8 cellular contexts compared by ENCODE assay signal in the genomic region with DNA sequence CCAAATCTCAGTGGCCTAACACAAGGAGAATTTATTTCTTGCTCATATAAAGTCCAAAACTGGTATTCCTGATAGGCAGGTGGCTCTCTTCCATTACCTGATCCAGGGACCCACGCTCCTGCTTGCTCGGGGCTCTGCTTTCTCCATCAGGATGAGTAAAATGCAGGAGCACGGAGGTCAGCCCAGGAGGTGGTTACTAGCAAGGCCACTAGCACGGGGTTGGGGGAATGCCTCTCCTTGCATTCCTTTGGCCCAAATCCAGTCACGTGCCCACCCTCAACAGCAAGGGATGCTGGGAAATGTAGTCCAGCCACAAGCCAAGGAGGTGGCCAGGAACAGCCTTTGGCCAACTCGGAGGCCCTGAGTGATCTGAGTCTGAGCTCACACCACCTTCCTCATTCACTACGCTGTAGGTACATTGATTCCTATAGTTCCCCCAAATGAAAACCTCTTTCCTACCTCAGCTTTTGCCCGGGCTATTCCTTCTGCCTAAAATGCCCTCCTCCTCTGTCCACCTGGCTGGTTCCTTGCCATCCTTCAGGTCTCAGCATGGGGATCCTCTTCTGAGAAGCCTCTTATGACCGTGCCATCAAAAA. TPM values are rescaled to one million over a fixed set of nuclear protein-coding genes. Genes with fewer than 3 reads are reported as not detected.
DNase-seq lines count a peak whose midpoint lies in the region; ATAC-seq and TF ChIP-seq lines count a peak whose summit lies in the region.

No MANE protein-coding gene starts in this region.

- no peak overlapping the region for H3K9ac ChIP-seq in trophoblast cell (ENCODE audit: low read length)

- H4K8ac ChIP-seq in trophoblast cell (ENCODE audit: low read depth, low read length) = no peak overlapping the region

- no peaks in the 10 kb centered on the region for H3K36me3 ChIP-seq in trophoblast cell (ENCODE audit: control insufficient read depth in 1 of 2, insufficient read depth in 2 of 2, low read length in 2 of 2)

- H3K4me3 ChIP-seq in trophoblast cell (ENCODE audit: low read depth, low read length) = no peak overlapping the region

- DNase-seq in CMK (ENCODE audit: low read depth) (peak; percentile 45), HEK293T (ENCODE audit: extremely low spot score) (peak; percentile 88), RWPE1 (ENCODE audit: low spot score) (peak; percentile 38), foreskin keratinocyte (peak in 1 of 2 donors; percentile 55), trophoblast cell (peak; percentile 87 to 88)

- ATAC-seq in foreskin keratinocyte (peak; percentile 56), GM18520 (IDR thresholded peaks at IDR 0.05; ENCODE audit: unreplicated experiment) (no peak), GM21786 (IDR thresholded peaks at IDR 0.05; ENCODE audit: unreplicated experiment) (no peak), HG03342 (IDR thresholded peaks at IDR 0.05; ENCODE audit: unreplicated experiment) (no peak)

- H2BK5ac ChIP-seq in trophoblast cell (ENCODE audit: low read depth, low read length, poor library complexity) = no peak overlapping the region

- TF ChIP-seq CTCF in RWPE1 (conservative IDR thresholded peaks at IDR 0.05; ENCODE audit: low read depth) (no peak), foreskin keratinocyte (conservative IDR thresholded peaks at IDR 0.05) (no peak)

- no peak overlapping the region for H2AFZ ChIP-seq in trophoblast cell (ENCODE audit: insufficient read depth, low read length, poor library complexity)

- H2AK5ac ChIP-seq in trophoblast cell (ENCODE audit: low read length) = no peak overlapping the region

- H4K91ac ChIP-seq in trophoblast cell (ENCODE audit: low read depth, low read length) = no peak overlapping the region

- H3K27me3 ChIP-seq in foreskin keratinocyte (no peaks in the 10 kb centered on the region), trophoblast cell (ENCODE audit: insufficient read depth, low read length) (no peaks in the 10 kb centered on the region)

- CTCF ChIA-PET in HEK293T (lab: Yijun Ruan, JAX) = interaction anchor here (0.8 to 1.0 kb wide), 2 partner anchors 82 to 103 kb away, joined by 3 to 5 read pairs; no protein-coding TSS in a partner anchor
- CTCF ChIA-PET in RWPE1 (lab: Yijun Ruan, JAX) = no interaction called here

- H3K23ac ChIP-seq in trophoblast cell (ENCODE audit: low read length) = no peak overlapping the region

- H3K4ac ChIP-seq in trophoblast cell (ENCODE audit: low read depth, low read length) = no peak overlapping the region

- H3K4me2 ChIP-seq in trophoblast cell (ENCODE audit: low read length) = peak overlapping the region; percentile 50

- WGBS in trophoblast cell (ENCODE audit: extremely low coverage, insufficient coverage, insufficient read length) = no CpG with 5 or more reads among the region's 9 CpGs

- H3K4me1 ChIP-seq in foreskin keratinocyte = peaks cover 15% of the 10 kb centered on the region
- H3K4me1 ChIP-seq in trophoblast cell (ENCODE audit: control insufficient read depth in 1 of 2, insufficient read depth in 2 of 2, low read length in 2 of 2) = peaks cover 1 to 3% of the 10 kb centered on the region in 2 experiments

- H3K79me1 ChIP-seq in trophoblast cell (ENCODE audit: low read length) = peaks cover 5% of the 10 kb centered on the region

- no peak overlapping the region for H3K27ac ChIP-seq in RWPE1
- no peak overlapping the region for H3K27ac ChIP-seq in foreskin keratinocyte
- H3K27ac ChIP-seq in trophoblast cell (ENCODE audit: low read depth, low read length) = no peak overlapping the region

- no peak overlapping the region for H3K14ac ChIP-seq in trophoblast cell (ENCODE audit: low read length)

- POLR2A ChIA-PET in HEK293T (lab: Yijun Ruan, JAX) (interaction anchor here (0.6 to 1.5 kb wide), 2 partner anchors 14 to 25 kb away, joined by 3 to 4 read pairs; no protein-coding TSS in a partner anchor), RWPE1 (lab: Yijun Ruan, JAX; ENCODE audit: low non-redundant PET) (no interaction called here)

- no peak overlapping the region for H2BK120ac ChIP-seq in trophoblast cell (ENCODE audit: insufficient read depth, low read length, poor library complexity)

- no peaks in the 10 kb centered on the region for H3K79me2 ChIP-seq in trophoblast cell (ENCODE audit: control insufficient read depth, insufficient read depth, low read length, poor library complexity)

- H3K18ac ChIP-seq in trophoblast cell (ENCODE audit: low read length) = no peak overlapping the region

- no peak overlapping the region for H4K12ac ChIP-seq in trophoblast cell (ENCODE audit: low read depth, low read length)

- H2BK12ac ChIP-seq in trophoblast cell (ENCODE audit: low read length) = no peak overlapping the region

- no peaks in the 10 kb centered on the region for H3K9me3 ChIP-seq in trophoblast cell (ENCODE audit: insufficient read depth, low read depth, low read length)

TF ChIP-seq in HEK293T, 16 proteins besides CTCF, POLR2A, EP300 and RAD21:
- TF ChIP-seq ZNF384 (IDR thresholded peaks at IDR 0.05) (no peak), FOXA1 (IDR thresholded peaks at IDR 0.05) (no peak), ELF4 (IDR thresholded peaks at IDR 0.05) (peak; percentile 27; the same call in 1 of the 2 replicates), L3MBTL2 (conservative IDR thresholded peaks at IDR 0.05) (peak; percentile 68)

RNA-seq across cellular contexts. Expression of a gene that starts 38.3 kb away (rescaled TPM):
- 61.3 and 68.2 TPM in 2 replicates for total RNA-seq in foreskin keratinocyte
- 14.3 and 16.4 TPM in 2 replicates for polyA plus RNA-seq in foreskin keratinocyte
- 60.4 and 60.6 TPM in 2 replicates for polyA plus RNA-seq in trophoblast cell (2013)
